26 cellular contexts compared by ENCODE assay signal in the genomic region with DNA sequence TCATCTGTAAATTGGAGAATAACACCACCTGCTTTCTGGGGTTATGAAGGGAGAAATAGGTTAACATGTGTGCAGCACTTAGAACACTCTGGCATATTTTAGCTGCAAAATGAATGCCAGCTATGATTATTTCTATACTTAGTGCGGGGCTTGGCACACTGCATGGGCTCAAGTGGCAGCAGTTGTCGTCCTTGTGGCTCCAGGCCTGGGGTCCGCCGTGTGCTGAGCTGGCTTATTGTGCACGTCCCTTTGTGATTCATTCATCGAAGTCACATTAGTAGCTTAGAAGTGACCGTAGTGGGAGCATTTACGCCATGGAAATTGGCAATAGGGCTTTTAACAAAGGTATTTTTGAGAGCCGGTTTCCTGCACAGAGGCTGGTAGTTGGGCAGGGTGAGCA. TPM values are rescaled to one million over a fixed set of nuclear protein-coding genes. Genes with fewer than 3 reads are reported as not detected.
"Had no signal": no experiment of that assay in that cellular context is flagged by ENCODE, and none has a peak within 500 bp of the region (broad histone marks: within the 10 kb centered on the region; RNA-seq: fewer than 3 reads in every experiment).

No MANE protein-coding gene starts in this region.

- H3K9me3 ChIP-seq: adrenal gland, body of pancreas, left lung, suprapubic skin, tibial nerve had no signal

- DNase-seq: activated CD4-positive, alpha-beta memory T cell treated with anti-CD3 and anti-CD28 coated beads for 36 hours; activated CD4-positive, alpha-beta T cell treated with anti-CD3 and anti-CD28 coated beads, Interleukin-2, amount 10 ng/mL, durations not matched to agents 24 days and 14 days; activated CD4-positive, CD25-positive, alpha-beta regulatory T cell treated with anti-CD3 and anti-CD28 coated beads, Interleukin-2, amount 50 U/mL, for 72 hours; activated CD8-positive, alpha-beta memory T cell treated with anti-CD3 and anti-CD28 coated beads, Interleukin-2, amount 50 U/mL, for 4 hours; activated effector memory CD4-positive, alpha-beta T cell treated with anti-CD3 and anti-CD28 coated beads, Interleukin-2, amount 50 U/mL, for 16 hours; activated naive CD4-positive, alpha-beta T cell treated with anti-CD3 and anti-CD28 coated beads for 36 hours; activated naive CD8-positive, alpha-beta T cell treated with anti-CD3 and anti-CD28 coated beads for 36 hours; activated T-cell treated with anti-CD3 and anti-CD28 coated beads, Interleukin-2, amount 50 U/mL, for 1 hour; adrenal gland; aorta; body of pancreas; foreskin keratinocyte; left lung; naive thymus-derived CD4-positive, alpha-beta T cell; stimulated activated CD4-positive, alpha-beta T cell treated with anti-CD3 and anti-CD28 coated beads, Interleukin-15, amount 100 ng/mL, for 24 hours; stimulated activated CD4-positive, alpha-beta T cell treated with anti-CD3 and anti-CD28 coated beads, Interleukin-2, amount 100 ng/mL, for 24 hours; stimulated activated naive B cell treated with anti-CD40 and anti-IgM and Interleukin-4, amounts not matched to agents 10 μg/mL and 1 μg/mL and 100 μg/mL, for 72 hours; T-helper 2 cell had no signal

- ATAC-seq: body of pancreas; esophagus mucosa; foreskin keratinocyte; left lung; naive thymus-derived CD4-positive, alpha-beta T cell had no signal

- H3K4me3 ChIP-seq: adrenal gland, body of pancreas, cardiac muscle cell, left lung, suprapubic skin, tibial nerve had no signal

- H3K27ac ChIP-seq: adrenal gland, body of pancreas, cardiac muscle cell, foreskin keratinocyte, left lung, suprapubic skin, tibial nerve had no signal

- H3K36me3 ChIP-seq: adrenal gland, cardiac muscle cell, left lung, suprapubic skin, tibial nerve had no signal

- H3K27me3 ChIP-seq: adrenal gland, body of pancreas had no signal

RNA-seq across cellular contexts. Expression of a gene that starts 4.2 kb away (rescaled TPM):
- total RNA-seq: activated CD4-positive, alpha-beta T cell treated with anti-CD3 and anti-CD28 coated beads, Interleukin-2, amount 10 ng/mL, durations not matched to agents 24 days and 14 days; activated naive CD4-positive, alpha-beta T cell treated with anti-CD3 and anti-CD28 coated beads for 36 hours; activated T-helper 1 cell treated with anti-CD3 and anti-CD28 coated beads, Interleukin-12 subunit alpha, Interleukin-12 subunit beta, Interleukin-2, Interleukin-4 antibody, amounts not matched to agents 30 ng/mL and 10 ng/mL and 1 ng/mL, durations not matched to agents 14 hours and 24 hours and 36 hours; endothelial cell of umbilical vein; lung microvascular endothelial cell; osteocyte had no signal
- polyA plus RNA-seq: endothelial cell of umbilical vein had no signal
